Comparison of ENCODE assay signal across 16 cellular contexts in the genomic region with DNA sequence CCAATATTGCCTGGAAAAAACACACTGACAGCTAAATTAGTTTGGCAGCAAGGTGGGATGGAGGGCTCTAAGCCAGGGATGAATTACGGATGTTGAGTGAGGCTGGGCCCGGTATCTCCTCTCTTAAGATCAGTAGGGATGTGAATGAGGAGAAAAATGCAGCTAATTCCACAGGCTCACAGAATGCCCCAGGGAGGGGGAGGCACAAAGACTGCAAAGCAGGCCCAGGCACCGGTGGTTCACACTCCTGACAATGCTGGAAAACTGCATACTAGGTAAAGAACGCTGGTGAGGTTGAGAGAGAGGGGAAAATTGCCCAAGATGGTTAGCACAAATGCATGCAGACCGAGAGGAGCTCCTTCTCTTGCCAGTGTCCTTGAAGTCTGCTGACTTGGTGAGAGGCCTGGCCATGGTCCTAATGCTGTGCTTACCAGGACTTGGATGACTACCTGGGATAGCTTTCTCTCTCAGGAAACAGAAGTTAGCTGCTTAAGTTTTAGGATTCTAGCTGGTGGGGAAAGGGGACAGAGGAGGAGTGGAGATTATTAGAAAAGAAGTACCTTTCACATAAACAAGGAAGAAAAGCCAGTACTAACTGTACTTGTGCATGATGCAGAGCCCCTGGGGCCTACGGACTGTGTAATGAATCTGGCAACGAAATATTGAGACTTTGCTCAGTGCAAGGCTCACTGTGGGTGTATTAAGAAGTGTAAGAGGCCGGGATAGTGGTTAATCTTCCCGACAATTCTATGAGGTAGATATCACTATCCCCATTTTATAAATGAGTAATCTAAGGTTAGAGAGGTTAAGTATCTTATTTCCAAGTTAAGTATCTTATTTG.
"Had no signal": no experiment of that assay in that cellular context is flagged by ENCODE, and none has a peak within 500 bp of the region (broad histone marks: within the 10 kb centered on the region; RNA-seq: fewer than 3 reads in every experiment).

No MANE protein-coding gene starts in this region.

- H3K4me1 Mint-ChIP-seq: activated B cell treated with CpG ODN at 0.5 μM for 24 hours; naive B cell; stimulated activated effector memory CD8-positive, alpha-beta T cell treated with anti-CD3 and anti-CD28 coated beads, Interleukin-12 subunit alpha, Interleukin-12 subunit beta, amount 100 ng/mL, for 72 hours had no signal

- H3K79me2 ChIP-seq: hepatocyte had no signal

- H3K36me3 Mint-ChIP-seq: activated naive CD8-positive, alpha-beta T cell treated with anti-CD3 and anti-CD28 coated beads for 36 hours; naive B cell; stimulated activated effector memory CD8-positive, alpha-beta T cell treated with anti-CD3 and anti-CD28 coated beads, Interleukin-12 subunit alpha, Interleukin-12 subunit beta, amount 100 ng/mL, for 72 hours had no signal

- H3K27me3 ChIP-seq: breast epithelium, gastroesophageal sphincter, hepatocyte, tibial artery, uterus had no signal

- H3K9me3 ChIP-seq: breast epithelium, gastroesophageal sphincter, neutrophil, tibial artery, uterus had no signal

- H3K36me3 ChIP-seq: breast epithelium, gastroesophageal sphincter, neutrophil, tibial artery, uterus had no signal

- H3K4me3 Mint-ChIP-seq: activated B cell treated with CpG ODN at 0.5 μM for 24 hours; activated CD8-positive, alpha-beta T cell treated with anti-CD3 and anti-CD28 coated beads for 36 hours; activated naive CD8-positive, alpha-beta T cell treated with anti-CD3 and anti-CD28 coated beads for 36 hours; activated T-cell treated with anti-CD3 and anti-CD28 coated beads, Interleukin-2, amount 50 U/mL, for 4 hours; naive B cell; stimulated activated effector memory CD8-positive, alpha-beta T cell treated with anti-CD3 and anti-CD28 coated beads, Interleukin-12 subunit alpha, Interleukin-12 subunit beta, amount 100 ng/mL, for 72 hours had no signal

- H3K4me3 ChIP-seq: breast epithelium, gastroesophageal sphincter, hepatocyte, lung, tibial artery, uterus had no signal

- H3K27ac ChIP-seq: gastroesophageal sphincter, hepatocyte, neutrophil, tibial artery, uterus had no signal

- H3K9me3 Mint-ChIP-seq: activated B cell treated with CpG ODN at 0.5 μM for 24 hours; activated CD8-positive, alpha-beta T cell treated with anti-CD3 and anti-CD28 coated beads for 36 hours; activated naive CD8-positive, alpha-beta T cell treated with anti-CD3 and anti-CD28 coated beads for 36 hours; activated T-cell treated with anti-CD3 and anti-CD28 coated beads, Interleukin-2, amount 50 U/mL, for 4 hours; naive B cell; stimulated activated effector memory CD8-positive, alpha-beta T cell treated with anti-CD3 and anti-CD28 coated beads, Interleukin-12 subunit alpha, Interleukin-12 subunit beta, amount 100 ng/mL, for 72 hours had no signal

- DNase-seq: activated B cell treated with CpG ODN at 0.5 μM for 24 hours; activated CD4-positive, alpha-beta T cell treated with anti-CD3 and anti-CD28 coated beads for 48 hours; activated CD8-positive, alpha-beta T cell treated with anti-CD3 and anti-CD28 coated beads for 36 hours; activated effector memory CD4-positive, alpha-beta T cell treated with anti-CD3 and anti-CD28 coated beads, Interleukin-2, amount 50 U/mL, for 16 hours; activated naive CD8-positive, alpha-beta T cell treated with anti-CD3 and anti-CD28 coated beads for 36 hours; activated T-cell treated with anti-CD3 and anti-CD28 coated beads, Interleukin-2, amount 50 U/mL, for 4 hours; erythroblast; naive B cell had no signal

- H3K4me1 ChIP-seq: breast epithelium, uterus had no signal

- H3K27ac Mint-ChIP-seq: activated B cell treated with CpG ODN at 0.5 μM for 24 hours; activated CD8-positive, alpha-beta T cell treated with anti-CD3 and anti-CD28 coated beads for 36 hours; activated naive CD8-positive, alpha-beta T cell treated with anti-CD3 and anti-CD28 coated beads for 36 hours; naive B cell; stimulated activated effector memory CD8-positive, alpha-beta T cell treated with anti-CD3 and anti-CD28 coated beads, Interleukin-12 subunit alpha, Interleukin-12 subunit beta, amount 100 ng/mL, for 72 hours had no signal

- ATAC-seq: activated CD8-positive, alpha-beta T cell treated with anti-CD3 and anti-CD28 coated beads for 36 hours; activated T-cell treated with anti-CD3 and anti-CD28 coated beads, Interleukin-2, amount 50 U/mL, for 4 hours; gastroesophageal sphincter; stimulated activated effector memory CD8-positive, alpha-beta T cell treated with anti-CD3 and anti-CD28 coated beads, Interleukin-12 subunit alpha, Interleukin-12 subunit beta, amount 100 ng/mL, for 72 hours had no signal

- H3K4me2 ChIP-seq: hepatocyte had no signal

- H3K27me3 Mint-ChIP-seq: activated B cell treated with CpG ODN at 0.5 μM for 24 hours had no signal
